9 cellular contexts compared by ENCODE assay signal in the genomic region with DNA sequence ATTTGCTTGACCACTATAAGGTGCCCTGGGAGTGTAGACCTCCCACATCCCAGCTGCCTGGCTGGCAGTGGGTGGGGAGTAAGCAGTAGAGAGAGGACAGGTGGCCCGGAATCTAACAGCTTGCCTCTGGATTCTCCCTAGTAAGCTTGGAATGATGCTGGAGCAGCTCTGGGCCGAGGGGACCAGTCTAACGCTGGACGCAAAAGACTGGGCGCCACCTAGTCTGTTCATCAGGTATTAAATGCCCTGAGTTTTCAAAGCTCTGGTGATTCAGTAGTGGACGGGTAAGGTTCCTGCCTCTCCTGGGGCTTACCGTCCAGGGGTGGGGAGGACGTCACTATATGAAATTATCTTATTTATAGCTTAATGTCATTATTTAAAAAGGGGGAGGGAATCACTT. TPM values are rescaled to one million over a fixed set of nuclear protein-coding genes. Genes with fewer than 3 reads are reported as not detected.
DNase-seq lines count a peak whose midpoint lies in the region; FAIRE-seq and TF ChIP-seq lines count a peak whose summit lies in the region.
"Had no signal": no experiment of that assay in that cellular context is flagged by ENCODE, and none has a peak within 500 bp of the region (broad histone marks: within the 10 kb centered on the region; RNA-seq: fewer than 3 reads in every experiment).

No MANE protein-coding gene starts in this region.

- TF ChIP-seq POLR2A in suprapubic skin (IDR thresholded peaks at IDR 0.05), result no peak
- TF ChIP-seq POLR2A in GM12892 (IDR thresholded peaks at IDR 0.05; ENCODE audit: low read depth, low read length), result no peak

- no peaks in the 10 kb centered on the region for H3K36me3 ChIP-seq in WERI-Rb-1
- H3K36me3 ChIP-seq in suprapubic skin, result no peaks in the 10 kb centered on the region

- TF ChIP-seq EP300 in suprapubic skin (IDR thresholded peaks at IDR 0.05), result no peak

- no peaks in the 10 kb centered on the region for H3K9me3 ChIP-seq in WERI-Rb-1 (ENCODE audit: severe bottlenecking)
- H3K9me3 ChIP-seq in suprapubic skin, result no peaks in the 10 kb centered on the region

- peak; percentile 30; the same call in 1 of the 2 replicates for TF ChIP-seq CTCF in WERI-Rb-1 (IDR thresholded peaks at IDR 0.05; ENCODE audit: low read depth, low read length)
- TF ChIP-seq CTCF in suprapubic skin (IDR thresholded peaks at IDR 0.05), result no peak

- H3K27ac ChIP-seq in WERI-Rb-1 (no peak overlapping the region), suprapubic skin (no peak overlapping the region)
- H3K27ac ChIP-seq: SK-N-MC had no signal

- no peak for FAIRE-seq in GM12892 (lab: Jason Lieb, UNC)

- DNase-seq in SIG-M5 treated with dmso at 0.1 percent for 504 hours (lab: John Stamatoyannopoulos, UW; ENCODE audit: unreplicated experiment), result peak; percentile 8
- no peak for DNase-seq in SIG-M5 (lab: John Stamatoyannopoulos, UW)
- DNase-seq in WERI-Rb-1, result peak; percentile 17
- DNase-seq in islet precursor cell, result peak; percentile 77
- DNase-seq in suprapubic skin (ENCODE audit: low spot score in 2 of 2), result no peak
- no peak for DNase-seq in GM12892 (ENCODE audit: insufficient read length)
- no peak for DNase-seq in stimulated activated CD4-positive, alpha-beta T cell treated with anti-CD3 and anti-CD28 coated beads, Interleukin-4, amount 100 ng/mL, for 24 hours
- no peak for DNase-seq in activated CD8-positive, alpha-beta memory T cell treated with anti-CD3 and anti-CD28 coated beads, Interleukin-2, amount 50 U/mL, for 4 hours

- 82% methylated on average over 7 of the region's 8 CpGs for WGBS in suprapubic skin

- H3K27me3 ChIP-seq in WERI-Rb-1 (ENCODE audit: insufficient read depth, low read depth, severe bottlenecking) (peaks cover 40% of the 10 kb centered on the region), suprapubic skin (peaks cover 29% of the 10 kb centered on the region)

- peaks cover 25% of the 10 kb centered on the region for H3K4me1 ChIP-seq in suprapubic skin

- H3K4me3 ChIP-seq in WERI-Rb-1 (ENCODE audit: low read depth, low read length) (no peak overlapping the region), suprapubic skin (peak overlapping the region; percentile 62)

RNA-seq across cellular contexts. Expression of a gene that starts 0.6 kb away (rescaled TPM):
- 100 to 1,000 TPM in 2 of 4 donors, 10 to 100 TPM in 2; 83.7 to 129 (median 97.7) TPM for total RNA-seq in suprapubic skin
- polyA plus RNA-seq in GM12892 (2012; ENCODE audit: missing spikeins), result 3.9 TPM

Comparison
In these comparisons a context has a peak if more than half of its experiments do, and no peak if none do; other contexts are left out.
1. DNase-seq: peak in SIG-M5 treated with dmso at 0.1 percent for 504 hours (single experiment), WERI-Rb-1 (single experiment) and islet precursor cell (single experiment); none in SIG-M5 (single experiment), suprapubic skin (0 of 2), GM12892 (single experiment), stimulated activated CD4-positive, alpha-beta T cell treated with anti-CD3 and anti-CD28 coated beads, Interleukin-4, amount 100 ng/mL, for 24 hours (single experiment) and activated CD8-positive, alpha-beta memory T cell treated with anti-CD3 and anti-CD28 coated beads, Interleukin-2, amount 50 U/mL, for 4 hours (single experiment).